ENCODE assay signal across 7 cellular contexts in the genomic region with DNA sequence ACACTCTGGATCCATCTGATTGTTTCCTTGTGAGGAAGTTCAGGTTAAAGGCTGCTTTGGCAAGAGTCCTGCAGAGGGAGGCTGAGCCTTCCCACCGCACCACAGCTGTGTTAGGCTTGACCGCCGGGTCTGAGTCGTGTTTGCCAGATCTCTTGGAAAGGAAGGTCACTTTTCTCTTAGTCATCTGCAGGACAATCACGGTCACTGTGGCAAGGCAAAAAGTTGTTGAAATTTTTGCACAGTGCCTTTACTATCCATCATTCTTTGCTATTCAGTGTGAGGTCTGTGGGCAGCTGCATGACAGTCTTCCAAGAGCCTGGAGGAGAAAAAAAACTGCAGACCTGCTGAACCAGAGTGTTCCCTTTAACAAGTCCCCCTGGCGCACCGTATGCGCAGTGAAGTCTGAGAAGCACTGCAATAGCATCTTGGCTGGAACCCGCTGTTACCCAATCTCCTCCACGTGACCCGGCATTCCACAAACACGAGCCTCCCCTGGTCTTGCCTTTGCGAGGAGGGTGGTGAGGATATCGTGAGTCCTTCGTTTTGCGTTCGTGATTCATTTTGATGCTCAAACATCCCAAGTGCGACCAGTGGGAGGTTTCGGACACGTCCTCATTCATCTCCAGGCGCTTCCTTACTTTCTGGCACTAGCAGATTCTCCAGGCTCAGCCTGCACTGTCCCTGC. TPM values are rescaled to one million over a fixed set of nuclear protein-coding genes. Genes with fewer than 3 reads are reported as not detected.
A peak's percentile ranks its signal among the peaks of the same experiment; 100 is the strongest.
DNase-seq lines count a peak whose midpoint lies in the region; ATAC-seq and TF ChIP-seq lines count a peak whose summit lies in the region.

No MANE protein-coding gene starts in this region.

- H2BK15ac ChIP-seq in IMR-90 (ENCODE audit: low read depth, low read length) = peak overlapping the region; percentile 33; the same call in 2 of the 3 replicates

- H3K79me2 ChIP-seq in MM.1S (ENCODE audit: low read length) = no peaks in the 10 kb centered on the region

- peak overlapping the region; percentile 32; the same call in 1 of the 2 replicates for H3K56ac ChIP-seq in IMR-90 (ENCODE audit: extremely low read depth, insufficient read depth, low read length)

- TF ChIP-seq CTCF in IMR-90 (conservative IDR thresholded peaks at IDR 0.05; ENCODE audit: low read depth, low read length) (0 out of 2 replicates have a peak, but pooled peaks have one; percentile 18), brain (conservative IDR thresholded peaks at IDR 0.05) (no peak), suprapubic skin (IDR thresholded peaks at IDR 0.05) (peak in 1 of 2 donors; percentile 22), MM.1S (IDR thresholded peaks at IDR 0.05; ENCODE audit: low read length) (no peak)

- H3K4ac ChIP-seq in IMR-90 (ENCODE audit: low read depth, low read length) = peak overlapping the region; percentile 82

- H3K9me1 ChIP-seq in IMR-90 (ENCODE audit: insufficient read depth, low read length) = peaks cover 22% of the 10 kb centered on the region

- intact Hi-C loops in IMR-90 (cut with micrococcal nuclease) = loop anchor here (1.0 to 5.0 kb wide), 3 partner anchors 23 to 208 kb away; partner anchors contain the start of genes BIN1 and ERCC3

- peak overlapping the region; percentile 81 for H2BK120ac ChIP-seq in IMR-90 (ENCODE audit: low read depth, low read length)

- H2AK9ac ChIP-seq in IMR-90 (replicated peaks; ENCODE audit: low read depth, low read length, poor library complexity) = peak overlapping the region; percentile 11

- no peak overlapping the region for H3K4me3 ChIP-seq in IMR-90 (ENCODE audit: insufficient read depth, low read depth, low read length)
- no peak overlapping the region for H3K4me3 ChIP-seq in suprapubic skin
- H3K4me3 ChIP-seq in MM.1S (ENCODE audit: low read length) = no peak overlapping the region

- WGBS in IMR-90 (ENCODE audit: extremely low coverage in 2 of 2, insufficient read length in 1 of 2), 2 experiments = 9% methylated on average over 6 of the region's 21 CpGs; no CpG with 5 or more reads in 1 of the 2 experiments
- 60% methylated on average over 21 of the region's 21 CpGs for WGBS in suprapubic skin

- H3K9me3 Mint-ChIP-seq in brain = peaks cover 0 to 5% (median 0%) of the 10 kb centered on the region in 5 experiments

- peak overlapping the region; percentile 59 for H3K14ac ChIP-seq in IMR-90 (replicated peaks; ENCODE audit: low read depth, low read length)

- dilution Hi-C loops in IMR-90 (cut with HindIII; ENCODE audit: low sequenced_read_pairs, unreplicated experiment) = no loop called here

- POLR2A ChIA-PET in IMR-90 (lab: Charles Lee; ENCODE audit: unreplicated experiment) = no interaction called here

- peak overlapping the region; percentile 88 for H3K27ac ChIP-seq in IMR-90 (ENCODE audit: insufficient read depth, low read length)
- H3K27ac ChIP-seq in suprapubic skin = peak overlapping the region; percentile 50
- H3K27ac ChIP-seq in MM.1S (ENCODE audit: low read length) = no peak overlapping the region

- H3F3A ChIP-seq in MM.1S (ENCODE audit: insufficient read depth, low read length) = no peaks in the 10 kb centered on the region

- H4K8ac ChIP-seq in IMR-90 (ENCODE audit: low read depth in 2 of 2, low read length in 2 of 2) = peak overlapping the region; percentile 54 to 67; a peak in 3 of 4 replicates

- peaks cover 84% of the 10 kb centered on the region for H3K4me1 Mint-ChIP-seq in brain

- no peaks in the 10 kb centered on the region for H3K9me2 ChIP-seq in MM.1S (replicated peaks; ENCODE audit: insufficient read depth, low read length)

- H3K4me2 ChIP-seq in IMR-90 (ENCODE audit: low read depth, low read length) (peak overlapping the region; percentile 63), MM.1S (ENCODE audit: low read depth, low read length) (no peak overlapping the region)

- H3K4me3 Mint-ChIP-seq in brain = peak overlapping the region in 1 of 5 experiments; percentile 45

- peak overlapping the region; percentile 89 for H4K91ac ChIP-seq in IMR-90 (ENCODE audit: insufficient read depth, low read depth, low read length)

- CTCF ChIA-PET in IMR-90 (lab: Yijun Ruan, JAX) = interaction anchor here (0.5 to 1.7 kb wide), 2 partner anchors 16 to 19 kb away, joined by 4 to 7 read pairs; no protein-coding TSS in a partner anchor

- no peaks in the 10 kb centered on the region for H3K27me3 ChIP-seq in IMR-90 (ENCODE audit: control insufficient read depth, insufficient read depth, low read length)
- no peaks in the 10 kb centered on the region for H3K27me3 ChIP-seq in suprapubic skin
- no peaks in the 10 kb centered on the region for H3K27me3 ChIP-seq in MM.1S (replicated peaks; ENCODE audit: insufficient read depth, low read length)

- no peaks in the 10 kb centered on the region for H3K9me3 ChIP-seq in IMR-90 (ENCODE audit: control insufficient read depth, insufficient read depth, low read length)
- H3K9me3 ChIP-seq in suprapubic skin = no peaks in the 10 kb centered on the region
- no peaks in the 10 kb centered on the region for H3K9me3 ChIP-seq in MM.1S (replicated peaks; ENCODE audit: insufficient read depth, low read length)

- peak overlapping the region; percentile 97 for H2AK5ac ChIP-seq in IMR-90 (ENCODE audit: low read depth, low read length)

- H2AFZ ChIP-seq in IMR-90 (replicated peaks; ENCODE audit: low read length, poor library complexity) (peak overlapping the region; percentile 53), MM.1S (ENCODE audit: low read length) (no peak overlapping the region)

- peak overlapping the region; percentile 65 for H3K18ac ChIP-seq in IMR-90 (ENCODE audit: low read depth, low read length)

- H3K27me3 Mint-ChIP-seq in brain = no peaks in the 10 kb centered on the region

- peaks cover 15% of the 10 kb centered on the region for H3K36me3 Mint-ChIP-seq in brain

- TF ChIP-seq POLR2A in IMR-90 (IDR thresholded peaks at IDR 0.05; ENCODE audit: low read depth, low read length) = peak; percentile 50; the same call in 1 of the 2 replicates
- TF ChIP-seq POLR2A in suprapubic skin (IDR thresholded peaks at IDR 0.05) = no peak

- TF ChIP-seq EP300 in suprapubic skin (IDR thresholded peaks at IDR 0.05) = no peak

- peak overlapping the region in 3 of 5 experiments; percentile 77 to 89 (median 83) for H3K27ac Mint-ChIP-seq in brain

- DNase-seq in IMR-90 = peak; percentile 98
- peak; percentile 90 for DNase-seq in left lobe of liver (ENCODE audit: low spot score)
- DNase-seq in suprapubic skin (ENCODE audit: low spot score in 2 of 2) = peak; percentile 89 to 92
- DNase-seq in MM.1S = no peak
- DNase-seq in NCI-H446 (lab: John Stamatoyannopoulos, UW) = no peak

- peak overlapping the region; percentile 40 for H3K9ac ChIP-seq in IMR-90 (ENCODE audit: low read depth, low read length)
- no peak overlapping the region for H3K9ac ChIP-seq in MM.1S (ENCODE audit: low read length)

- in situ Hi-C loops in IMR-90 (cut with MboI; ENCODE audit: low sequenced_read_pairs) = no loop called here

- H2BK5ac ChIP-seq in IMR-90 (ENCODE audit: low read depth, low read length, poor library complexity, severe bottlenecking) = peak overlapping the region; percentile 76

- no TSS peak for BruUV-seq in IMR-90 (replicated peaks; lab: Mats Ljungman, UMichigan)

- H3K23ac ChIP-seq in IMR-90 (ENCODE audit: low read depth, low read length) = peak overlapping the region; percentile 78

- H4K5ac ChIP-seq in IMR-90 (ENCODE audit: low read depth, low read length) = peak overlapping the region; percentile 14

- TF ChIP-seq RAD21 in IMR-90 (IDR thresholded peaks at IDR 0.05; ENCODE audit: low read length) = peak; percentile 40; the same call in 1 of the 2 replicates

- peak; percentile 53 for ATAC-seq in IMR-90 (ENCODE audit: low read depth)
- ATAC-seq in left lobe of liver = peak; percentile 81
- ATAC-seq in HG02571 (IDR thresholded peaks at IDR 0.05; ENCODE audit: unreplicated experiment) = no peak

- H3K79me1 ChIP-seq in IMR-90 (ENCODE audit: low read depth in 1 of 2, low read length in 2 of 2) = peaks cover 16 to 77% of the 10 kb centered on the region in 2 experiments; a peak in 3 of 4 replicates

- H4K20me1 ChIP-seq in IMR-90 (ENCODE audit: insufficient read depth, low read length) (peaks cover 35% of the 10 kb centered on the region; the same call in 1 of the 2 replicates), MM.1S (ENCODE audit: insufficient read depth, low read length) (no peaks in the 10 kb centered on the region)

- H2BK20ac ChIP-seq in IMR-90 (ENCODE audit: low read depth, low read length) = peak overlapping the region; percentile 70; the same call in 1 of the 2 replicates

- no peaks in the 10 kb centered on the region for H3K36me3 ChIP-seq in IMR-90 (ENCODE audit: control insufficient read depth, insufficient read depth, low read length)
- H3K36me3 ChIP-seq in suprapubic skin = no peaks in the 10 kb centered on the region
- H3K36me3 ChIP-seq in MM.1S (replicated peaks; ENCODE audit: insufficient read depth, low read length) = no peaks in the 10 kb centered on the region

- H3K4me1 ChIP-seq in IMR-90 (ENCODE audit: control insufficient read depth, insufficient read depth, low read length) (peaks cover 63% of the 10 kb centered on the region), suprapubic skin (peaks cover 67% of the 10 kb centered on the region), MM.1S (ENCODE audit: low read length) (no peaks in the 10 kb centered on the region)

TF ChIP-seq in IMR-90, 13 proteins besides CTCF, POLR2A, EP300 and RAD21 (continues in another document):
- peak; percentile 42; the same call in 1 of the 2 replicates for TF ChIP-seq FOS (IDR thresholded peaks at IDR 0.05; ENCODE audit: low read depth, low read length)
- TF ChIP-seq, protein P1, sequence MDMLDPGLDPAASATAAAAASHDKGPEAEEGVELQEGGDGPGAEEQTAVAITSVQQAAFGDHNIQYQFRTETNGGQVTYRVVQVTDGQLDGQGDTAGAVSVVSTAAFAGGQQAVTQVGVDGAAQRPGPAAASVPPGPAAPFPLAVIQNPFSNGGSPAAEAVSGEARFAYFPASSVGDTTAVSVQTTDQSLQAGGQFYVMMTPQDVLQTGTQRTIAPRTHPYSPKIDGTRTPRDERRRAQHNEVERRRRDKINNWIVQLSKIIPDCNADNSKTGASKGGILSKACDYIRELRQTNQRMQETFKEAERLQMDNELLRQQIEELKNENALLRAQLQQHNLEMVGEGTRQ (IDR thresholded peaks at IDR 0.05; ENCODE audit: low read depth, low read length) = peak; percentile 99
- no peak; the same call in 1 of the 2 replicates for TF ChIP-seq NFE2L2 (IDR thresholded peaks at IDR 0.05; ENCODE audit: low read depth, low read length)
- peak; percentile 99 for TF ChIP-seq CEBPB (IDR thresholded peaks at IDR 0.05; ENCODE audit: low read depth, low read length)
- TF ChIP-seq BHLHE40 (IDR thresholded peaks at IDR 0.05; ENCODE audit: low read depth, low read length) = peak; percentile 97
- TF ChIP-seq RCOR1 (IDR thresholded peaks at IDR 0.05; ENCODE audit: insufficient replicate concordance, low read length) = peak; percentile 31

RNA-seq across cellular contexts. Expression of gene BIN1, which starts 23.0 kb away (rescaled TPM):
- total RNA-seq in IMR-90 (2012; rRNA removed) (18.1 and 19.7 TPM in 2 replicates), left lobe of liver (28.6 TPM), suprapubic skin (10 to 100 TPM in 1 of 4 donors, 1 to 10 TPM in 3; 5.6 to 13.3 (median 8.8) TPM)
- polyA plus RNA-seq in IMR-90 (2012; rRNA removed) (25.7 and 26.4 TPM in 2 replicates), brain (ENCODE audit: insufficient read depth, low read depth, low replicate concordance) (145 TPM)
- 18.6 and 33.9 TPM in 2 replicates for polyA plus RNA-seq in IMR-90 (2012; cell fraction: cytosol; rRNA removed)
- 48.9 and 50.9 TPM in 2 replicates for polyA plus RNA-seq in IMR-90 (2012; cell fraction: nucleus; rRNA removed; ENCODE audit: low replicate concordance)

Comparison
In these comparisons a context has a peak if more than half of its experiments do, and no peak if none do; other contexts are left out.
1. DNase-seq: peak in IMR-90 (single experiment), left lobe of liver (single experiment) and suprapubic skin (2 of 2); none in MM.1S (single experiment) and NCI-H446 (0 of 2).